Comparison of ENCODE assay signal across 15 cellular contexts in the genomic region with DNA sequence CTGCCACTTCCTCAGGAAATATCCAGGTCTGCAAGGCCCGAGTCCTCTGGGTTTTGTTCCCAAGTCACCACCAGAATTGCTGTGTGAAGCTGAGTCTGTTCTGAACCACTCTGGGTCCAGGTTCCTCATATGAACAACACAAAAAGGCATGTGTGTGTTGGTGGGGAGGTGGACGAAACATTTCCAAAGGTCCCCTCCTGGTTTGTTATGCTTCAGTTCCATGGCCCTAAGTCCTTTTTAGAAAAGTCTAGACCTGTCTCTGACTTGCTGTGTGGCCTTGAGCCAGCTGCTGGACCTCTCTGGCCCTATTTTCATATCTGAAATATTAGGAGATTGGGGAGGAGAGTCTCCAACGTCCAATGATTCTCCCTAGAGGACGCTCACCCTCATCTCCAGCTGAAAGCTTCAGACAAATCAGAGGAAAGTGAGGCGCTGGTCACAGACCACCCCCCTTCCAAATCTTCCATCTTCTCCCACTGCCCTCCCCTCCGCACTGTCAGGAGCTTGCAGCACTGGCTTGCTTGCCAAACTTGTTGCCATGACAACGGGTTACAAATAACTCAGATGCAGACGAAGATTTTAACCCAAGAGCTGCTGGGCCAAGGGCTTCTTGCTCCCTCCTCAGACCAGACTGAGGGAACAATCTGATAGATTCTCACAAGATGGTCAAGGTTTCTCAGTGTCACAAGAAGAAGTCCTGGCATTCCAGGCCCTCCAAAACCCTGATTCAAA.
DNase-seq lines count a peak whose midpoint lies in the region; ATAC-seq, FAIRE-seq and TF ChIP-seq lines count a peak whose summit lies in the region.
"Had no signal": no experiment of that assay in that cellular context is flagged by ENCODE, and none has a peak within 500 bp of the region (broad histone marks: within the 10 kb centered on the region; RNA-seq: fewer than 3 reads in every experiment).

No MANE protein-coding gene starts in this region.

- no peaks in the 10 kb centered on the region for H3K79me2 ChIP-seq in HepG2 (ENCODE audit: insufficient read depth, low read length)
- no peaks in the 10 kb centered on the region for H3K79me2 ChIP-seq in hepatocyte

- H3K4me1 ChIP-seq in HepG2 (ENCODE audit: insufficient read depth, low read length) (no peaks in the 10 kb centered on the region), right lobe of liver (no peaks in the 10 kb centered on the region), hepatocyte (ENCODE audit: insufficient read depth) (no peaks in the 10 kb centered on the region)
- H3K4me1 ChIP-seq: BE2C, colonic mucosa, psoas muscle had no signal

- H3K9me3 ChIP-seq in HepG2 (ENCODE audit: low read length) = no peaks in the 10 kb centered on the region
- H3K9me3 ChIP-seq in right lobe of liver = no peaks in the 10 kb centered on the region
- no peaks in the 10 kb centered on the region for H3K9me3 ChIP-seq in hepatocyte (ENCODE audit: low read depth)
- H3K9me3 ChIP-seq: BE2C, colonic mucosa, psoas muscle had no signal

- CTCF ChIA-PET in HepG2 (lab: Yijun Ruan, JAX; ENCODE audit: low intra/inter-chr PET ratio, low total read pairs) = no interaction called here

- H3K27ac ChIP-seq in HepG2 (ENCODE audit: extremely low read length, insufficient read depth, low read length) (no peak overlapping the region), right lobe of liver (no peak overlapping the region), hepatocyte (no peak overlapping the region)
- H3K27ac ChIP-seq: colonic mucosa, psoas muscle had no signal

- TF ChIP-seq EP300 in HepG2 (IDR thresholded peaks at IDR 0.05; ENCODE audit: low read depth in 2 of 2, low read length in 2 of 2) (no peak), HepG2 (CRISPR knock-in tag; IDR thresholded peaks at IDR 0.05; ENCODE audit: borderline replicate concordance) (no peak)

- 54% methylated on average over 2 of the region's 8 CpGs for WGBS in HepG2 (ENCODE audit: low lambda C conversion rate)
- 28% methylated on average over 7 of the region's 8 CpGs for WGBS in right lobe of liver (ENCODE audit: insufficient coverage, low coverage, low lambda C conversion rate, missing lambda C conversion rate)
- whole genome bisulfite sequencing in hepatocyte (ENCODE audit: low lambda C conversion rate, missing lambda C conversion rate) = 63% methylated on average over 8 of the region's 8 CpGs

- DNase-seq in HepG2 (ENCODE audit: low spot score) = no peak
- DNase-seq in right lobe of liver = no peak
- DNase-seq in amniotic epithelial cell (ENCODE audit: low read depth) = peak; percentile 47
- DNase-seq in hepatocyte (ENCODE audit: low spot score) = peak; percentile 38
- DNase-seq in activated naive CD4-positive, alpha-beta T cell treated with anti-CD3 and anti-CD28 coated beads, Interleukin-2, amount 50 U/mL, for 16 hours = no peak
- DNase-seq in DMS114 treated with DMSO at 0.1 percent for 48 hours (lab: John Stamatoyannopoulos, UW; ENCODE audit: unreplicated experiment) = no peak
- DNase-seq: activated CD4-positive, alpha-beta T cell treated with anti-CD3 and anti-CD28 coated beads for 36 hours; activated effector memory CD4-positive, alpha-beta T cell treated with Interleukin-2 at 50 U/mL for 16 hours; BE2C; colonic mucosa; KG1; NCI-H510A treated with DMSO at 0.1 percent for 48 hours; psoas muscle had no signal

- H2AFZ ChIP-seq in HepG2 (ENCODE audit: low read length) (no peak overlapping the region), hepatocyte (no peak overlapping the region)

- no TSS peak for BruUV-seq in HepG2 (replicated peaks; lab: Mats Ljungman, UMichigan)

- H3K9ac ChIP-seq in HepG2 (ENCODE audit: insufficient read depth, low read depth, low read length) = no peak overlapping the region

- intact Hi-C loops in HepG2 (cut with micrococcal nuclease; ENCODE audit: unreplicated experiment) (no loop called here), right lobe of liver (cut with DNase I) (no loop called here)

- ATAC-seq in HepG2 (no peak), right lobe of liver (no peak), GM18511 (IDR thresholded peaks at IDR 0.05; ENCODE audit: unreplicated experiment) (no peak), GM19452 (IDR thresholded peaks at IDR 0.05; ENCODE audit: unreplicated experiment) (no peak)
- ATAC-seq: activated CD4-positive, alpha-beta T cell treated with anti-CD3 and anti-CD28 coated beads for 36 hours; psoas muscle had no signal

- H3K4me2 ChIP-seq in HepG2 (ENCODE audit: low read depth, low read length) (no peak overlapping the region), hepatocyte (no peak overlapping the region)

- H3K27me3 ChIP-seq in HepG2 (ENCODE audit: control insufficient read depth in 1 of 2, insufficient read depth in 2 of 2, low read length in 2 of 2) (no peaks in the 10 kb centered on the region), right lobe of liver (no peaks in the 10 kb centered on the region), hepatocyte (no peaks in the 10 kb centered on the region)
- H3K27me3 ChIP-seq: BE2C, colonic mucosa had no signal

- TF ChIP-seq POLR2A in HepG2 (IDR thresholded peaks at IDR 0.05; ENCODE audit: insufficient read depth in 1 of 2, low read depth in 2 of 2, low read length in 2 of 2) (no peak), right lobe of liver (IDR thresholded peaks at IDR 0.05) (no peak)

- no peak for TF ChIP-seq CTCF in HepG2 (CRISPR knock-in tag; IDR thresholded peaks at IDR 0.05)
- no peak for TF ChIP-seq CTCF in right lobe of liver (IDR thresholded peaks at IDR 0.05)
- TF ChIP-seq CTCF in hepatocyte (IDR thresholded peaks at IDR 0.05; ENCODE audit: poor library complexity) = no peak

- H3K36me3 ChIP-seq in HepG2 (replicated peaks in 1 of 2; ENCODE audit: control insufficient read depth in 1 of 2, insufficient read depth in 2 of 2, low read length in 2 of 2) (no peaks in the 10 kb centered on the region), right lobe of liver (no peaks in the 10 kb centered on the region), hepatocyte (replicated peaks; ENCODE audit: insufficient read depth, low read depth) (no peaks in the 10 kb centered on the region)
- H3K36me3 ChIP-seq: BE2C, colonic mucosa had no signal

- H4K20me1 ChIP-seq in HepG2 (ENCODE audit: insufficient read depth, low read length) = no peaks in the 10 kb centered on the region
- no peaks in the 10 kb centered on the region for H4K20me1 ChIP-seq in hepatocyte (ENCODE audit: insufficient read depth, poor library complexity, severe bottlenecking)

- no peak for TF ChIP-seq RAD21 in HepG2 (CRISPR knock-in tag; IDR thresholded peaks at IDR 0.05)

- H3K9me2 ChIP-seq in hepatocyte (replicated peaks; ENCODE audit: insufficient read depth) = no peaks in the 10 kb centered on the region

- in situ Hi-C loops in HepG2 (cut with HindIII; ENCODE audit: extremely low pct_ligation_motif_present, low pct_unique_long_range_greater_than_20kb) = no loop called here

- H3K4me3 ChIP-seq in HepG2 (replicated peaks in 1 of 3; ENCODE audit: insufficient read depth in 1 of 3, low read depth in 2 of 3, low read length in 3 of 3) (no peak overlapping the region), right lobe of liver (no peak overlapping the region), hepatocyte (no peak overlapping the region)
- H3K4me3 ChIP-seq: colonic mucosa, psoas muscle had no signal

- FAIRE-seq in HepG2 (lab: Jason Lieb, UNC) = no peak

- POLR2A ChIA-PET in HepG2 (lab: Yijun Ruan, JAX) = no interaction called here

TF ChIP-seq in HepG2, 621 proteins besides CTCF, POLR2A, EP300 and RAD21:
- TF ChIP-seq PAX8 (CRISPR knock-in tag; IDR thresholded peaks at IDR 0.05; ENCODE audit: borderline replicate concordance) = no peak
- no peak for TF ChIP-seq GZF1 (CRISPR knock-in tag; IDR thresholded peaks at IDR 0.05)
- TF ChIP-seq RXRB (CRISPR knock-in tag; IDR thresholded peaks at IDR 0.05; ENCODE audit: borderline replicate concordance) = no peak
- TF ChIP-seq RFX1 (IDR thresholded peaks at IDR 0.05) = peak; percentile 32; the same call in 1 of the 2 replicates
- no peak for TF ChIP-seq BCL6 (CRISPR knock-in tag; IDR thresholded peaks at IDR 0.05)
TF ChIP-seq in HepG2: peak in this region for 1.

Comparison
In these comparisons a context has a peak if more than half of its experiments do, and no peak if none do; other contexts are left out.
1. DNase-seq: peak in amniotic epithelial cell (single experiment) and hepatocyte (single experiment); none in HepG2 (single experiment), right lobe of liver (0 of 3), activated naive CD4-positive, alpha-beta T cell treated with anti-CD3 and anti-CD28 coated beads, Interleukin-2, amount 50 U/mL, for 16 hours (single experiment) and DMS114 treated with DMSO at 0.1 percent for 48 hours (single experiment).